1 cellular context compared by ENCODE assay signal in the genomic region with DNA sequence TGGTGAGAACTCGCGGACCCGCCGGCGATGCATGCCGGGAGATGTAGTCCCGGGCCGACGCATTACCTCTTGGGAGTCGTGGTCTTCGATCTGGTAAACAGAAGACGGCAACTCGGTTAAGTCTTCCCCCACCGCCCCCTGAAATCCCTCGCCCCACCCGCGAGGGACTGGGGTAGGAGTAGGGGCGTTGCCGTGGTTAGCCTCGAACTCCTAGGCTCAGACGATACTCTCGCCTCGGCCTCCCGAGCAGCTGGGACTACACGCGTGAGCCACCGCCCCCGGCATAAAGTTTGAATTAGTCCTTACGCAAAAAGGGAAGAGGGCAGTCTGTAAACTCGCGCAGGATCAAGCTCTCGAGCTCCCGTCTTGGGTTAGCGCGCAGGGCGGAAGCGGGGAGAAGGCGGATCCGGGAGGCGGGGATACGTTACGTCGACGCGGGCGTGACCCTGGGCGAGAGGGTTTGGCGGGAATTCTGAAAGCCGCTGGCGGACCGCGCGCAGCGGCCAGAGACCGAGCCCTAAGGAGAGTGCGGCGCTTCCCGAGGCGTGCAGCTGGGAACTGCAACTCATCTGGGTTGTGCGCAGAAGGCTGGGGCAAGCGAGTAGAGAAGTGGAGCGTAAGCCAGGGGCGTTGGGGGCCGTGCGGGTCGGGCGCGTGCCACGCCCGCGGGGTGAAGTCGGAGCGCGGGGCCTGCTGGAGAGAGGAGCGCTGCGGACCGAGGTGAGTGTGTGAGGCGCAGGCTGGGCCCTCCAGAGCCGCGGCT.
TF ChIP-seq lines count a peak whose summit lies in the region.

TSS of gene RAD51 (plus strand) at position 469 of the 763 bp plus-strand sequence. CDS start 3,585 bp downstream, outside the sequence.

TF ChIP-seq in K562, 482 proteins besides CTCF, POLR2A, EP300 and RAD21 (continued from another document and continues in another):
- TF ChIP-seq CUX1 (CRISPR knock-in tag; IDR thresholded peaks at IDR 0.05): no peak
- TF ChIP-seq FOXM1 (IDR thresholded peaks at IDR 0.05; ENCODE audit: low read depth): 0 out of 2 replicates have a peak, but pooled peaks have one; percentile 18
- TF ChIP-seq FOXM1 (CRISPR knock-in tag; IDR thresholded peaks at IDR 0.05; ENCODE audit: low read depth): no peak; the same call in 1 of the 2 replicates
- TF ChIP-seq ZNF644 (tag; IDR thresholded peaks at IDR 0.05; ENCODE audit: low read depth): no peak
- peak; percentile 75 for TF ChIP-seq HDAC2 (IDR thresholded peaks at IDR 0.05)
- TF ChIP-seq TEAD1 (CRISPR knock-in tag; IDR thresholded peaks at IDR 0.05): peak in 1 of 2 experiments; percentile 13; a peak in 1 of 4 replicates
- TF ChIP-seq, protein P1, sequence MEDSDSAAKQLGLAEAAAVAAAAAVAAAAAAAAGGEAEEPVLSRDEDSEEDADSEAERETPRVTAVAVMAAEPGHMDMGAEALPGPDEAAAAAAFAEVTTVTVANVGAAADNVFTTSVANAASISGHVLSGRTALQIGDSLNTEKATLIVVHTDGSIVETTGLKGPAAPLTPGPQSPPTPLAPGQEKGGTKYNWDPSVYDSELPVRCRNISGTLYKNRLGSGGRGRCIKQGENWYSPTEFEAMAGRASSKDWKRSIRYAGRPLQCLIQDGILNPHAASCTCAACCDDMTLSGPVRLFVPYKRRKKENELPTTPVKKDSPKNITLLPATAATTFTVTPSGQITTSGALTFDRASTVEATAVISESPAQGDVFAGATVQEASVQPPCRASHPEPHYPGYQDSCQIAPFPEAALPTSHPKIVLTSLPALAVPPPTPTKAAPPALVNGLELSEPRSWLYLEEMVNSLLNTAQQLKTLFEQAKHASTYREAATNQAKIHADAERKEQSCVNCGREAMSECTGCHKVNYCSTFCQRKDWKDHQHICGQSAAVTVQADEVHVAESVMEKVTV (CRISPR knock-in tag; IDR thresholded peaks at IDR 0.05): no peak
- TF ChIP-seq YY1 (IDR thresholded peaks at IDR 0.05; ENCODE audit: borderline replicate concordance in 1 of 3, control insufficient read depth in 1 of 3, extremely low read depth in 1 of 3, insufficient read depth in 3 of 3, insufficient read length in 1 of 3, insufficient replicate concordance in 2 of 3, low read depth in 1 of 3, low read length in 2 of 3): no peak
- peak; percentile 95 for TF ChIP-seq E2F3 (CRISPR knock-in tag; IDR thresholded peaks at IDR 0.05)
- peak; percentile 79 for TF ChIP-seq TAF9B (IDR thresholded peaks at IDR 0.05; ENCODE audit: partially characterized antibody)
- TF ChIP-seq CEBPZ (IDR thresholded peaks at IDR 0.05; ENCODE audit: borderline replicate concordance, low read depth, low read length): no peak
- TF ChIP-seq COPS2 (conservative IDR thresholded peaks at IDR 0.05): no peak
- TF ChIP-seq BCL6 (CRISPR knock-in tag; IDR thresholded peaks at IDR 0.05): no peak
- TF ChIP-seq PHF8 (IDR thresholded peaks at IDR 0.05; ENCODE audit: borderline replicate concordance, low read length): peak; percentile 91
- no peak for TF ChIP-seq ZNF311 (CRISPR knock-in tag; IDR thresholded peaks at IDR 0.05)
- TF ChIP-seq KAT7 (CRISPR knock-in tag; IDR thresholded peaks at IDR 0.05; ENCODE audit: borderline replicate concordance): peak; percentile 95
- 0 out of 2 replicates have a peak, but pooled peaks have one; percentile 35 for TF ChIP-seq RBM14 (IDR thresholded peaks at IDR 0.05; ENCODE audit: borderline replicate concordance, insufficient read depth, low read depth, low read length)
- peak; percentile 98 for TF ChIP-seq ARID4B (CRISPR knock-in tag; IDR thresholded peaks at IDR 0.05)
- 0 out of 2 replicates have a peak, but pooled peaks have one; percentile 26 for TF ChIP-seq FOXP4 (CRISPR knock-in tag; IDR thresholded peaks at IDR 0.05; ENCODE audit: borderline replicate concordance)
- TF ChIP-seq ZNF408 (CRISPR knock-in tag; IDR thresholded peaks at IDR 0.05; ENCODE audit: low read depth): no peak
- TF ChIP-seq, protein P2, sequence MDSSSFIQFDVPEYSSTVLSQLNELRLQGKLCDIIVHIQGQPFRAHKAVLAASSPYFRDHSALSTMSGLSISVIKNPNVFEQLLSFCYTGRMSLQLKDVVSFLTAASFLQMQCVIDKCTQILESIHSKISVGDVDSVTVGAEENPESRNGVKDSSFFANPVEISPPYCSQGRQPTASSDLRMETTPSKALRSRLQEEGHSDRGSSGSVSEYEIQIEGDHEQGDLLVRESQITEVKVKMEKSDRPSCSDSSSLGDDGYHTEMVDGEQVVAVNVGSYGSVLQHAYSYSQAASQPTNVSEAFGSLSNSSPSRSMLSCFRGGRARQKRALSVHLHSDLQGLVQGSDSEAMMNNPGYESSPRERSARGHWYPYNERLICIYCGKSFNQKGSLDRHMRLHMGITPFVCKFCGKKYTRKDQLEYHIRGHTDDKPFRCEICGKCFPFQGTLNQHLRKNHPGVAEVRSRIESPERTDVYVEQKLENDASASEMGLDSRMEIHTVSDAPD (CRISPR knock-in tag; IDR thresholded peaks at IDR 0.05): no peak
- no peak for TF ChIP-seq SFPQ (IDR thresholded peaks at IDR 0.05; ENCODE audit: low read depth, low read length)
- no peak for TF ChIP-seq FOS (IDR thresholded peaks at IDR 0.05; ENCODE audit: extremely low read depth, insufficient read length)
- no peak for TF ChIP-seq HOXB6 (CRISPR knock-in tag; IDR thresholded peaks at IDR 0.05; ENCODE audit: borderline replicate concordance)
- TF ChIP-seq RBM25 (IDR thresholded peaks at IDR 0.05; ENCODE audit: low read depth, low read length, severe bottlenecking): no peak
